ENCODE assay signal across 12 cellular contexts in the genomic region with DNA sequence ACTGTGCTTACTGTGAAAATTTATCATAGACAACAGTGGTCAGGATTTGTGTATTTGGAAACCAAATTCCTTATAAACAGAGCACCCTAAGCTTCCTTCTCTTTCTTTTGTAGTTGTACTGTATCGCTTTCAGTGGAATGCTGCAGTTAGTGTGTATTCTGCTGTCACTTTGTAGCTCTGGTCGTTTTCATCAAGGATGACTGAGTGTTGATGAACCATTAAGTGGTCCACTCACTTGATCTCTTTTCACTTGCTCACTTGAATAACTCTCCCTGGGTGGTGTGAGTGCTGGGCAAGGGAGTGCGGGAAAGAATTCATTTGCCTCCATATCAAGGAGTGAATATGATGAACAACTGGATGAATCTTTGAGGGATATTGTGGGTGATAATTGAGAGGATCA.
DNase-seq lines count a peak whose midpoint lies in the region; ATAC-seq and TF ChIP-seq lines count a peak whose summit lies in the region.
"Had no signal": no experiment of that assay in that cellular context is flagged by ENCODE, and none has a peak within 500 bp of the region (broad histone marks: within the 10 kb centered on the region; RNA-seq: fewer than 3 reads in every experiment).

No MANE protein-coding gene starts in this region.

- H3K4me1 ChIP-seq in neuronal stem cell (ENCODE audit: control insufficient read depth in 2 of 2, insufficient read depth in 1 of 2, low read depth in 1 of 2, low read length in 2 of 2) (peaks cover 7 to 13% of the 10 kb centered on the region in 2 donors), thyroid gland (no peaks in the 10 kb centered on the region), endodermal cell (ENCODE audit: control insufficient read depth, insufficient read depth, low read length) (peaks cover 3% of the 10 kb centered on the region)

- H4K8ac ChIP-seq in neuronal stem cell (ENCODE audit: low read depth, low read length) = no peak overlapping the region

- TF ChIP-seq CTCF in thyroid gland (IDR thresholded peaks at IDR 0.05) = no peak
- no peak for TF ChIP-seq CTCF in endodermal cell (conservative IDR thresholded peaks at IDR 0.05)

- no peaks in the 10 kb centered on the region for H3K36me3 ChIP-seq in neuronal stem cell (replicated peaks in 1 of 2; ENCODE audit: control insufficient read depth in 2 of 2, insufficient read depth in 2 of 2, low read length in 2 of 2)
- no peaks in the 10 kb centered on the region for H3K36me3 ChIP-seq in thyroid gland
- no peaks in the 10 kb centered on the region for H3K36me3 ChIP-seq in endodermal cell (ENCODE audit: control insufficient read depth, insufficient read depth, low read length)
- H3K36me3 ChIP-seq: HAP-1 had no signal

- H3K9me3 Mint-ChIP-seq in endodermal cell = no peaks in the 10 kb centered on the region

- H3K27me3 Mint-ChIP-seq in endodermal cell (ENCODE audit: insufficient read depth) = no peaks in the 10 kb centered on the region
- H3K27me3 Mint-ChIP-seq: B cell; CD4-positive, alpha-beta T cell had no signal

- H3K27ac ChIP-seq in neuronal stem cell (replicated peaks; ENCODE audit: low read length) (peak overlapping the region; percentile 18), thyroid gland (no peak overlapping the region), endodermal cell (ENCODE audit: low read depth, low read length) (no peak overlapping the region)

- no peak for ATAC-seq in HG02938 (IDR thresholded peaks at IDR 0.05; ENCODE audit: unreplicated experiment)
- no peak for ATAC-seq in GM18858 (IDR thresholded peaks at IDR 0.05; ENCODE audit: unreplicated experiment)

- DNase-seq in NCI-H69 (lab: John Stamatoyannopoulos, UW) = peak; percentile 56
- peak; percentile 17 for DNase-seq in kidney tubule cell (ENCODE audit: low spot score)
- DNase-seq in neuronal stem cell (ENCODE audit: low spot score) = peak; percentile 30
- peak; percentile 15 to 19 for DNase-seq in thyroid gland
- no peak for DNase-seq in endodermal cell
- DNase-seq: C1 segment of cervical spinal cord; CD4-positive, alpha-beta T cell; DMS79 had no signal

- H3K23ac ChIP-seq in neuronal stem cell (ENCODE audit: low read depth, low read length, poor library complexity) = no peak overlapping the region

- no peak overlapping the region for H3K4ac ChIP-seq in neuronal stem cell (ENCODE audit: low read length)

- H3K27me3 ChIP-seq in neuronal stem cell (ENCODE audit: control insufficient read depth in 3 of 3, insufficient read depth in 3 of 3, low read depth in 1 of 3, low read length in 3 of 3) (no peaks in the 10 kb centered on the region), thyroid gland (no peaks in the 10 kb centered on the region), endodermal cell (ENCODE audit: control insufficient read depth, insufficient read depth, low read length, poor library complexity, severe bottlenecking) (no peaks in the 10 kb centered on the region)

- no CpG with 5 or more reads among the region's 3 CpGs for WGBS in neuronal stem cell (ENCODE audit: extremely low coverage in 2 of 2, insufficient read length in 2 of 2, insufficient replicate concordance in 1 of 2), 2 donors
- 13 to 29% methylated on average over 3 of the region's 3 CpGs for WGBS in thyroid gland, 2 donors
- 67 to 88% methylated on average over 2 to 3 of the region's 3 CpGs for WGBS in endodermal cell (ENCODE audit: insufficient coverage in 1 of 2, insufficient read length in 1 of 2), 2 experiments

- no peaks in the 10 kb centered on the region for H3K79me1 ChIP-seq in neuronal stem cell (ENCODE audit: low read depth, low read length)

- H3K36me3 Mint-ChIP-seq in endodermal cell (ENCODE audit: low read depth) = no peaks in the 10 kb centered on the region

- H4K91ac ChIP-seq in neuronal stem cell (ENCODE audit: low read depth, low read length, poor library complexity) = no peak overlapping the region

- peaks cover 29% of the 10 kb centered on the region for H3K4me1 Mint-ChIP-seq in endodermal cell
- H3K4me1 Mint-ChIP-seq: B cell had no signal

- H3K9me3 ChIP-seq in neuronal stem cell (replicated peaks in 1 of 2; ENCODE audit: control insufficient read depth in 2 of 2, insufficient read depth in 1 of 2, low read depth in 1 of 2, low read length in 2 of 2) = no peaks in the 10 kb centered on the region
- no peaks in the 10 kb centered on the region for H3K9me3 ChIP-seq in thyroid gland
- no peaks in the 10 kb centered on the region for H3K9me3 ChIP-seq in endodermal cell (ENCODE audit: control insufficient read depth, low read length)
- H3K9me3 ChIP-seq: HAP-1 had no signal

- H2AFZ ChIP-seq in neuronal stem cell (ENCODE audit: low read length) = no peak overlapping the region

- H3K27ac Mint-ChIP-seq in endodermal cell = no peak overlapping the region
- H3K27ac Mint-ChIP-seq: B cell; CD4-positive, alpha-beta T cell had no signal

- no peak overlapping the region for H3K18ac ChIP-seq in neuronal stem cell (ENCODE audit: low read length)

- H2BK15ac ChIP-seq in neuronal stem cell (ENCODE audit: low read length) = no peak overlapping the region

- H2BK5ac ChIP-seq in neuronal stem cell (ENCODE audit: low read length) = no peak overlapping the region

- no peak overlapping the region for H3K4me2 ChIP-seq in neuronal stem cell (ENCODE audit: insufficient read depth, low read length, poor library complexity, severe bottlenecking)

- no peak overlapping the region for H2BK120ac ChIP-seq in neuronal stem cell (ENCODE audit: low read depth, low read length)

- no peak overlapping the region for H2AK5ac ChIP-seq in neuronal stem cell (ENCODE audit: low read depth, low read length)

- H2BK12ac ChIP-seq in neuronal stem cell (ENCODE audit: low read length) = no peak overlapping the region

- H3K9ac ChIP-seq in neuronal stem cell (ENCODE audit: low read depth, low read length, poor library complexity) (no peak overlapping the region), endodermal cell (ENCODE audit: extremely low read depth, low read length, poor library complexity, severe bottlenecking) (no peak overlapping the region)

- no peak for TF ChIP-seq POLR2A in thyroid gland (IDR thresholded peaks at IDR 0.05)

- H3K4me3 ChIP-seq in neuronal stem cell (ENCODE audit: low read length in 2 of 2) (no peak overlapping the region), thyroid gland (replicated peaks in 1 of 3) (no peak overlapping the region), endodermal cell (ENCODE audit: low read length) (no peak overlapping the region)
- H3K4me3 ChIP-seq: HAP-1 had no signal

- intact Hi-C loops in thyroid gland (cut with DNase I) = no loop called here

- no peak overlapping the region for H3K14ac ChIP-seq in neuronal stem cell (ENCODE audit: low read length)

- no peak overlapping the region for H3K4me3 Mint-ChIP-seq in endodermal cell
- H3K4me3 Mint-ChIP-seq: B cell; CD4-positive, alpha-beta T cell had no signal
